Comparison of ENCODE assay signal across 9 cellular contexts in the genomic region with DNA sequence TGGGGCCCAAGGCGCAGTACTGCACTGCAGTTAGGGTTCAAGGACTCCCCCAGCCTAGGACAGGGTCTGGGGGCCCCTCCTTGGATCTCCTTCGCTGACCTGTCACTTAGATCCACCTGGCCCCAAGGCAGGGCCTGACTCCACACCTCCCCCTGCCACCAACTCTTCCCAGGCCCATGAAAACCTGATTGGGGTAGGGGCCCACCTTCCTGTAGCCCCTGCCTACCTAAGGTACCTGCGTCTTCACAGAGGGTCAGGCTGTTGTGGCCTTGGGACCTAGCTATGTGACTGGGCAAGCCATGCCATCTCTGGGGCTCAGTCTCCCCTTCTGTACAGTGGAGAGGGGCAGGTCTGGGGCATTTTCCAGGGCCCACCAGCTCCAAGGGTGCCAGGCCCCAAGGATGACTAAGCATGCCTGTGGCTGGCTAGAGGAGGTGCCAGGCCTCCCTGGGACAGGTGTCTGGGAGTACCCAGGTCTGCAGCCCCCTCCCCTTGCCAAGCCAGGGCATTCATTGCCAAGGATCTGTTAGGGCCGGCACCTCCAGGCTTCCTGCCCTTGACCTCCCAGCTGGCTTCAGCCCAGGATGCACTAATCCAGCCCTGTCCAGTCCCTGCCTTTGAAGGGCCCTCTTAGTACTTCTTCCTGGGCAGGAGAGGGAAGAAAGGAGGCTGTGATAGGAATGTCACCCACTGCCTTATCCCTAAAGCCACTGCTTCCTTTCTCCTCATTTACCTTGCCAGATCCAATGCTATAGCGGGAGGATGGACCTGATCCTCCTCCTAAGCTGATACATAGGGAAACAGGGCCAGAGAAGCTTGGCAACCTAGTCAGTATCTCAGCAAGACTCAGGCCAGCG. TPM values are rescaled to one million over a fixed set of nuclear protein-coding genes. Genes with fewer than 3 reads are reported as not detected.
DNase-seq lines count a peak whose midpoint lies in the region; ATAC-seq and TF ChIP-seq lines count a peak whose summit lies in the region.
"Had no signal": no experiment of that assay in that cellular context is flagged by ENCODE, and none has a peak within 500 bp of the region (broad histone marks: within the 10 kb centered on the region; RNA-seq: fewer than 3 reads in every experiment).

No MANE protein-coding gene starts in this region.

- H3K4me1 ChIP-seq in HCT116 (ENCODE audit: control insufficient read depth in 1 of 2, insufficient read depth in 2 of 2, low read length in 2 of 2), result peaks cover 20 to 30% of the 10 kb centered on the region in 2 experiments
- H3K4me1 ChIP-seq in heart left ventricle, result peaks cover 0 to 27% (median 14%) of the 10 kb centered on the region in 12 donors
- peaks cover 13% of the 10 kb centered on the region for H3K4me1 ChIP-seq in smooth muscle cell (ENCODE audit: low read depth)

- H3K27ac ChIP-seq in HCT116 (ENCODE audit: low read depth, low read length), result peak overlapping the region; percentile 80
- peak overlapping the region in 3 of 12 donors; percentile 57 to 60 (median 60) for H3K27ac ChIP-seq in heart left ventricle
- H3K27ac ChIP-seq in smooth muscle cell (ENCODE audit: low read depth), result peak overlapping the region; percentile 80

- peaks cover 10% of the 10 kb centered on the region for H3F3A ChIP-seq in smooth muscle cell (ENCODE audit: low read depth)

- intact Hi-C loops in HCT116 (cut with micrococcal nuclease), result no loop called here
- intact Hi-C loops in heart left ventricle (cut with DNase I), result loop anchor here in 3 of 10 donors (5.0 to 10.0 kb wide), 2 partner anchors 90 to 92 kb away; partner anchors contain the start of gene EIF4H (in 2 of the 3)

- DNase-seq in HCT116 (ENCODE audit: low read depth, low spot score) (no peak), heart left ventricle (no peak), smooth muscle cell (lab: John Stamatoyannopoulos, UW; ENCODE audit: unreplicated experiment) (no peak), NCI-H2171 treated with DMSO at 0.1 percent for 48 hours (lab: John Stamatoyannopoulos, UW) (no peak)
- DNase-seq in activated CD4-positive, CD25-positive, alpha-beta regulatory T cell (lab: John Stamatoyannopoulos, UW), result no peak
- DNase-seq: NCI-H187 had no signal

- no peak for TF ChIP-seq RAD21 in HCT116 (IDR thresholded peaks at IDR 0.05; ENCODE audit: low read depth)

- H3K9me2 ChIP-seq in HCT116 (ENCODE audit: insufficient read depth), result no peaks in the 10 kb centered on the region

- CTCF ChIA-PET in HCT116 (lab: Charles Lee), result no interaction called here

- H3K9ac ChIP-seq in HCT116 (ENCODE audit: low read length) (peak overlapping the region; percentile 90), smooth muscle cell (ENCODE audit: low read depth) (peak overlapping the region; percentile 84)

- BruUV-seq in HCT116 (replicated peaks; lab: Mats Ljungman, UMichigan), result no TSS peak

- WGBS in heart left ventricle, 4 donors, result 64 to 79% (median 76%) methylated on average over 6 of the region's 6 CpGs
- 69% methylated on average over 6 of the region's 6 CpGs for WGBS in smooth muscle cell (ENCODE audit: low lambda C conversion rate)

- RAD21 ChIA-PET in HCT116 (lab: Charles Lee; ENCODE audit: low non-redundant PET in 1 of 2, low total read pairs in 2 of 2, uncharacterized antibody in 2 of 2, unreplicated experiment in 2 of 2), result interaction anchor here (0.6 to 1.1 kb wide), 3 partner anchors 9 to 99 kb away, joined by 3 to 4 read pairs (median 3); no protein-coding TSS in a partner anchor

- H2AFZ ChIP-seq in HCT116 (ENCODE audit: low read depth, low read length, poor library complexity, severe bottlenecking), result no peak overlapping the region
- H2AFZ ChIP-seq in smooth muscle cell (ENCODE audit: low read depth), result no peak overlapping the region

- H3K4me3 ChIP-seq in HCT116 (replicated peaks in 1 of 2; ENCODE audit: low read depth in 1 of 2, low read length in 2 of 2), result peak overlapping the region; percentile 80 to 88
- H3K4me3 ChIP-seq in WI38 (ENCODE audit: low read depth, low read length), result peak overlapping the region; percentile 75
- H3K4me3 ChIP-seq in heart left ventricle, result peak overlapping the region; percentile 50 to 89 (median 75)
- H3K4me3 ChIP-seq in smooth muscle cell, result peak overlapping the region; percentile 69

- H3K36me3 ChIP-seq in HCT116 (ENCODE audit: control insufficient read depth in 1 of 2, insufficient read depth in 2 of 2, low read length in 2 of 2) (peaks cover 7 to 10% of the 10 kb centered on the region in 2 experiments; a peak in 2 of 4 replicates), heart left ventricle (peaks cover 0 to 21% (median 0%) of the 10 kb centered on the region in 9 donors), smooth muscle cell (ENCODE audit: low read depth) (no peaks in the 10 kb centered on the region)

- POLR2A ChIA-PET in HCT116 (lab: Charles Lee), result interaction anchor here (0.8 to 1.2 kb wide), 2 partner anchors 11 to 88 kb away, joined by 3 to 4 read pairs; no protein-coding TSS in a partner anchor

- H4K20me1 ChIP-seq in HCT116 (ENCODE audit: insufficient read depth), result no peaks in the 10 kb centered on the region
- peaks cover 13% of the 10 kb centered on the region for H4K20me1 ChIP-seq in smooth muscle cell (ENCODE audit: low read depth)

- H3K27me3 ChIP-seq in HCT116 (ENCODE audit: insufficient read depth, low read length), result no peaks in the 10 kb centered on the region
- no peaks in the 10 kb centered on the region for H3K27me3 ChIP-seq in heart left ventricle
- no peaks in the 10 kb centered on the region for H3K27me3 ChIP-seq in smooth muscle cell (ENCODE audit: low read depth)

- H3K4me2 ChIP-seq in HCT116 (ENCODE audit: low read length), result peak overlapping the region; percentile 86
- H3K4me2 ChIP-seq in smooth muscle cell, result peak overlapping the region; percentile 97

- no peaks in the 10 kb centered on the region for H3K9me3 ChIP-seq in HCT116 (ENCODE audit: control insufficient read depth in 1 of 2, insufficient read depth in 1 of 2, low read depth in 1 of 2, low read length in 2 of 2)
- no peaks in the 10 kb centered on the region for H3K9me3 ChIP-seq in heart left ventricle
- H3K9me3 ChIP-seq in smooth muscle cell (replicated peaks; ENCODE audit: low read depth), result no peaks in the 10 kb centered on the region

- TF ChIP-seq CTCF in HCT116 (IDR thresholded peaks at IDR 0.05 in 2 of 3, conservative IDR thresholded peaks at IDR 0.05 in 1 of 3; ENCODE audit: borderline replicate concordance in 1 of 3, insufficient read depth in 1 of 3, low read depth in 2 of 3, low read length in 2 of 3) (no peak), WI38 (IDR thresholded peaks at IDR 0.05; ENCODE audit: low read depth, low read length) (no peak), heart left ventricle (IDR thresholded peaks at IDR 0.05) (no peak), smooth muscle cell (IDR thresholded peaks at IDR 0.05; ENCODE audit: borderline replicate concordance, insufficient read depth, poor library complexity, severe bottlenecking) (no peak)

- TF ChIP-seq POLR2A in HCT116 (IDR thresholded peaks at IDR 0.05; ENCODE audit: borderline replicate concordance, extremely low read depth, insufficient read depth, insufficient read length) (no peak), heart left ventricle (IDR thresholded peaks at IDR 0.05) (no peak)

- H3K79me2 ChIP-seq in HCT116 (ENCODE audit: insufficient read depth, low read length), result peaks cover 27% of the 10 kb centered on the region; the same call in 1 of the 2 replicates
- peaks cover 20% of the 10 kb centered on the region for H3K79me2 ChIP-seq in smooth muscle cell (ENCODE audit: low read depth)

- ATAC-seq in HCT116 (peak; percentile 24; the same call in 1 of the 2 replicates), heart left ventricle (peak in 3 of 4 donors; percentile 1 to 5 (median 4)), GM21447 (IDR thresholded peaks at IDR 0.05; ENCODE audit: unreplicated experiment) (no peak), GM21390 (IDR thresholded peaks at IDR 0.05; ENCODE audit: unreplicated experiment) (no peak)

TF ChIP-seq in HCT116, 20 proteins besides CTCF, POLR2A, EP300 and RAD21 (continues in another document):
- TF ChIP-seq TCF7L2 (IDR thresholded peaks at IDR 0.05; ENCODE audit: borderline replicate concordance, extremely low read depth, insufficient read depth, insufficient read length) (no peak), EZH2 (IDR thresholded peaks at IDR 0.05) (no peak)
- TF ChIP-seq, protein P1, sequence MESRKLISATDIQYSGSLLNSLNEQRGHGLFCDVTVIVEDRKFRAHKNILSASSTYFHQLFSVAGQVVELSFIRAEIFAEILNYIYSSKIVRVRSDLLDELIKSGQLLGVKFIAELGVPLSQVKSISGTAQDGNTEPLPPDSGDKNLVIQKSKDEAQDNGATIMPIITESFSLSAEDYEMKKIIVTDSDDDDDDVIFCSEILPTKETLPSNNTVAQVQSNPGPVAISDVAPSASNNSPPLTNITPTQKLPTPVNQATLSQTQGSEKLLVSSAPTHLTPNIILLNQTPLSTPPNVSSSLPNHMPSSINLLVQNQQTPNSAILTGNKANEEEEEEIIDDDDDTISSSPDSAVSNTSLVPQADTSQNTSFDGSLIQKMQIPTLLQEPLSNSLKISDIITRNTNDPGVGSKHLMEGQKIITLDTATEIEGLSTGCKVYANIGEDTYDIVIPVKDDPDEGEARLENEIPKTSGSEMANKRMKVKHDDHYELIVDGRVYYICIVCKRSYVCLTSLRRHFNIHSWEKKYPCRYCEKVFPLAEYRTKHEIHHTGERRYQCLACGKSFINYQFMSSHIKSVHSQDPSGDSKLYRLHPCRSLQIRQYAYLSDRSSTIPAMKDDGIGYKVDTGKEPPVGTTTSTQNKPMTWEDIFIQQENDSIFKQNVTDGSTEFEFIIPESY (IDR thresholded peaks at IDR 0.05; ENCODE audit: extremely low read depth, insufficient replicate concordance, low read length), result no peak
- TF ChIP-seq, protein P2, sequence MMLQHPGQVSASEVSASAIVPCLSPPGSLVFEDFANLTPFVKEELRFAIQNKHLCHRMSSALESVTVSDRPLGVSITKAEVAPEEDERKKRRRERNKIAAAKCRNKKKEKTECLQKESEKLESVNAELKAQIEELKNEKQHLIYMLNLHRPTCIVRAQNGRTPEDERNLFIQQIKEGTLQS (IDR thresholded peaks at IDR 0.05), result no peak

RNA-seq across cellular contexts. Expression of gene LIMK1, which starts 1.3 kb away (rescaled TPM):
- 56.3 TPM for total RNA-seq in HCT116 (2021; ENCODE audit: unreplicated experiment)
- polyA plus RNA-seq in HCT116 (2012), result 43.5 and 53.3 TPM in 2 replicates
- total RNA-seq in heart left ventricle, result 10 to 100 TPM in 7 of 9 donors, 1 to 10 TPM in 2; 9.3 to 23.2 (median 11.6) TPM
- polyA plus RNA-seq in heart left ventricle, result 1 to 10 TPM; 6.3 to 9.3 TPM
- total RNA-seq in smooth muscle cell, result 22.9 and 29.2 TPM in 2 replicates
- polyA plus RNA-seq in smooth muscle cell, result 23.6 and 27.9 TPM in 2 replicates

RNA-seq across cellular contexts. Expression of gene ELN, which starts 57.0 kb away (rescaled TPM):
- total RNA-seq in HCT116 (2021; ENCODE audit: unreplicated experiment), result 0.17 TPM
- polyA plus RNA-seq in HCT116 (2012), result 0.07 and 0.09 TPM in 2 replicates
- total RNA-seq in heart left ventricle, result 10 to 100 TPM; 17.4 to 81.1 (median 42.8) TPM
- polyA plus RNA-seq in heart left ventricle, result 10 to 100 TPM; 37.9 to 68.1 TPM
- 0.13 and 1.1 TPM in 2 replicates for total RNA-seq in smooth muscle cell
- 0.21 TPM in 1 of 2 replicates, not detected in the other for polyA plus RNA-seq in smooth muscle cell

Comparison
In these comparisons a context has a peak if more than half of its experiments do, and no peak if none do; other contexts are left out.
1. ATAC-seq: peak in HCT116 (single experiment) and heart left ventricle (3 of 4); none in GM21447 (single experiment) and GM21390 (single experiment).
2. Peak in every context shown above with its lines, with median percentiles within 50 percentile points of each other: H3K4me3 ChIP-seq.